34 cellular contexts compared by ENCODE assay signal in genomic region chrX:97123001-97123400, GRCh38.
"Had no signal": no experiment of that assay in that cellular context is flagged by ENCODE, and none has a peak within 500 bp of the region (broad histone marks: within the 10 kb centered on the region; RNA-seq: fewer than 3 reads in every experiment).

No MANE protein-coding gene starts in this region.

- H3K4me3 ChIP-seq: MG63 had no signal

- H3K27ac ChIP-seq: KMS-11 had no signal

- H3K4me2 ChIP-seq: KMS-11 had no signal

- H3K36me3 ChIP-seq: MG63 had no signal

- H3K27me3 ChIP-seq: MG63 had no signal

- DNase-seq: Karpas-422, Kasumi-1, MG63, MM.1S, MV-4-11, NCI-H1048, NCI-H1092, NCI-H1092 treated with DMSO at 0.1 percent for 48 hours, NCI-H1105, NCI-H1105 treated with DMSO at 0.1 percent for 48 hours, NCI-H1417, NCI-H1417 treated with DMSO at 0.1 percent for 48 hours, NCI-H1436, NCI-H1436 treated with DMSO at 0.1 percent for 48 hours, NCI-H146, NCI-H1694, NCI-H1694 treated with DMSO at 0.1 percent for 48 hours, NCI-H187, NCI-H187 treated with DMSO at 0.1 percent for 48 hours, NCI-H1930, NCI-H2029, NCI-H2029 treated with DMSO at 0.1 percent for 48 hours, NCI-H2081, NCI-H2081 treated with DMSO at 0.1 percent for 48 hours, NCI-H2107, NCI-H2171, NCI-H2171 treated with DMSO at 0.1 percent for 48 hours, NCI-H2227 treated with DMSO at 0.1 percent for 48 hours, NCI-H226, NCI-H446, NCI-H446 treated with DMSO at 0.1 percent for 48 hours, NCI-H510A, NCI-H510A treated with DMSO at 0.1 percent for 48 hours had no signal

- H3K9me3 ChIP-seq: MG63 had no signal
